In the genomic region with DNA sequence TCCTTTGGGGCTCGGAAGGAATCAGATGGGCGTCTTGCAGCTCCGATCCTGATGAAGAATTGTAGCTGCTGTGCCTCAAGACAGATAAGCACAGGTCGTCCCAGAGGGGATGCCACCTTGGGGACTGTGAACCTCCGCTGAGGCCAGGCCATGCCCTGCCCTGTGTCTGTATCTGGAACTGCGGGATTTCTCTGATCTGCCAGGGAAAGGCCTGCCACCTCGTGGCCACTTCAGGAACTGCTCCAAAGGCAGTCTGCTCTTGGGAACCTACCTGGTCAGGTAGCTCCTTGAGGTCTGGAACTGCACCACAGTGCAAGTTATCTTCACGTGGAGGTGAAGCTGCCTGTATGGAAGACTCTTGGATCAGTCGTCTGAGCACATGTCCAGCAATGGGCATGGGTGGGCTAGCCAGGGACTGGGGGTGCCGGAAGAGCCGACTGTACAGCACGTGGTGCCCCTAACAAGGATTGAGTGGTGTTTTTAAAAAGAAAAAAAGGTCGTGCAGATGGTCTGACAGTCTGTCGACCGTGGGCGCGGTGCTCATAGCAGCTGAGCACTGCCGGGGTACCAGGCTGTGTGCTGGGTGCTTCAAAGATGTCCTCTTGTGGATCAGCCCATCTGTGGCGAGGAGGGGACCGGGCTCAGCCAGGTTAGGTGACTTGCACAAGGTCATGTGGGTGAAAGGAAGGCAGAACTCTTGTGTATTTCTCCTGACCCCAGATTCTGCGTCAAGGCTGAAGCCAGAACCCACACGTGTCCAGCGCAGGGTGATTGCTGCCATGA, we compare ENCODE assay signal across 8 cellular contexts. TPM values are rescaled to one million over a fixed set of nuclear protein-coding genes. Genes with fewer than 3 reads are reported as not detected.
DNase-seq lines count a peak whose midpoint lies in the region; ATAC-seq and TF ChIP-seq lines count a peak whose summit lies in the region.

No MANE protein-coding gene starts in this region.

- peaks cover 27% of the 10 kb centered on the region for H3K4me1 ChIP-seq in lower lobe of right lung

- no peaks in the 10 kb centered on the region for H3K36me3 ChIP-seq in lower lobe of right lung

- peak; percentile 34 for ATAC-seq in GM18508 (IDR thresholded peaks at IDR 0.05; ENCODE audit: insufficient read depth, unreplicated experiment)
- peak; percentile 49 for ATAC-seq in HG03378 (IDR thresholded peaks at IDR 0.05; ENCODE audit: unreplicated experiment)
- ATAC-seq in lower lobe of right lung = peak; percentile 36 to 65

- no peak overlapping the region for H3K27ac ChIP-seq in lower lobe of right lung

- DNase-seq in AG04449 (ENCODE audit: low read depth, low spot score) = no peak
- peak; percentile 76 for DNase-seq in NCI-H748 (lab: John Stamatoyannopoulos, UW; ENCODE audit: unreplicated experiment)
- peak; percentile 77 for DNase-seq in activated CD4-positive, alpha-beta T cell treated with anti-CD3 and anti-CD28 coated beads, Interleukin-2, amount 50 U/mL, for 24 hours (ENCODE audit: low read depth in 1 of 2, low spot score in 1 of 2)
- DNase-seq in dermis blood vessel endothelial cell = peak; percentile 86
- DNase-seq in lower lobe of right lung = peak; percentile 89
- peak; percentile 67 for DNase-seq in stimulated activated CD8-positive, alpha-beta memory T cell treated with anti-CD3 and anti-CD28 coated beads, Interleukin-12 subunit alpha, Interleukin-12 subunit beta, amount 100 ng/mL, for 4 hours (ENCODE audit: low read depth)

- peak; percentile 94 for TF ChIP-seq CTCF in AG04449 (IDR thresholded peaks at IDR 0.05; ENCODE audit: insufficient read depth, low read length, missing control alignments)
- peak; percentile 99 for TF ChIP-seq CTCF in lower lobe of right lung (IDR thresholded peaks at IDR 0.05)

- POLR2A ChIA-PET in AG04449 (lab: Yijun Ruan, JAX) = no interaction called here

- CTCF ChIA-PET in AG04449 (lab: Yijun Ruan, JAX) = interaction anchor here (0.6 to 11.8 kb wide), 54 partner anchors 12 to 648 kb away, joined by 3 to 173 read pairs (median 4); partner anchors contain the start of genes BLOC1S4, MRFAP1L1, TADA2B and TBC1D14

- intact Hi-C loops in lower lobe of right lung (cut with DNase I) = no loop called here

- no peaks in the 10 kb centered on the region for H3K27me3 ChIP-seq in lower lobe of right lung (ENCODE audit: low read depth)

- H3K9me3 ChIP-seq in lower lobe of right lung = no peaks in the 10 kb centered on the region

- H3K4me3 ChIP-seq in AG04449 (ENCODE audit: low read depth, low read length) (no peak overlapping the region; the same call in 1 of the 2 replicates), lower lobe of right lung (no peak overlapping the region)

RNA-seq across cellular contexts. Expression of gene GRPEL1, which starts 3.1 kb away (rescaled TPM):
- 32.3 and 52.4 TPM in 2 replicates for total RNA-seq in dermis blood vessel endothelial cell
- total RNA-seq in lower lobe of right lung = 25.7 TPM

RNA-seq across cellular contexts. Expression of gene TADA2B, which starts 27.7 kb away (rescaled TPM):
- 10.4 and 13.3 TPM in 2 replicates for total RNA-seq in dermis blood vessel endothelial cell
- 20.2 TPM for total RNA-seq in lower lobe of right lung
